In the genomic region with DNA sequence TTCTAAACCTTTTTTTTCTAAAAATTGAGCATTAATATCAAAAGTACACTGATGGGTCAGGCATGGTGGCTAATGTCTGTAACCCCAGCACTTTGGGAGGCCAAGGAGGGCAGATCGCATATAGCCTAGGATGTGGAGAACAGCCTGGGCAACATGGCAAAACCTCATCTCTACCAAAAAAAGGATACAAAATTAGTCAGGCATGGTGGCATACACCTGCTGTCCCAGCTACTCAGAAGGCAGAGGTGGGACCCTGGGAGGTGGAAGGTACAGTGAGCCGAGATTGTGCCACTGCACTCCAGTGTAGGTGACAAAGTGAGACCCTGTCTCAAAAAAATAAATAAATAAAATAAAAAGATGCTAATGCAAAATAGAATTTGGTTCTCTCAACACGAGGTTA, we compare ENCODE assay signal across 29 cellular contexts. TPM values are rescaled to one million over a fixed set of nuclear protein-coding genes. Genes with fewer than 3 reads are reported as not detected.
A peak's percentile ranks its signal among the peaks of the same experiment; 100 is the strongest.
DNase-seq lines count a peak whose midpoint lies in the region; TF ChIP-seq lines count a peak whose summit lies in the region.
"Had no signal": no experiment of that assay in that cellular context is flagged by ENCODE, and none has a peak within 500 bp of the region (broad histone marks: within the 10 kb centered on the region; RNA-seq: fewer than 3 reads in every experiment).

No MANE protein-coding gene starts in this region.

- H3K4me1 ChIP-seq in BLaER1 treated with 17β-estradiol and CSF1 and Interleukin-3, amounts not matched to agents 10 nM and 100 nM: peaks cover 24 to 72% (median 36%) of the 10 kb centered on the region in 10 experiments
- no peaks in the 10 kb centered on the region; a peak in 2 of 4 replicates for H3K4me1 ChIP-seq in SK-N-SH (ENCODE audit: control insufficient read depth in 1 of 2, insufficient read depth in 2 of 2, low read depth in 1 of 2, low read length in 1 of 2)

- no peak overlapping the region for H3K4me3 ChIP-seq in BLaER1 treated with 17β-estradiol and CSF1 and Interleukin-3, amounts not matched to agents 10 nM and 100 nM
- H3K4me3 ChIP-seq in SU-DHL-6 (ENCODE audit: insufficient read depth, low read length, poor library complexity, severe bottlenecking) (no peak overlapping the region), brain microvascular endothelial cell (ENCODE audit: low read depth, low read length) (no peak overlapping the region), SK-N-SH (ENCODE audit: low read depth in 2 of 2, low read length in 1 of 2) (no peak overlapping the region)
- H3K4me3 ChIP-seq: gastroesophageal sphincter, psoas muscle, sigmoid colon, SJCRH30, thyroid gland had no signal

- TF ChIP-seq EP300 in SK-N-SH (IDR thresholded peaks at IDR 0.05; ENCODE audit: borderline replicate concordance in 1 of 2, low read depth in 1 of 2, low read length in 1 of 2): no peak

- H3K9me2 ChIP-seq in SU-DHL-6 (replicated peaks; ENCODE audit: insufficient read depth, low read length) (no peaks in the 10 kb centered on the region), SK-N-SH (no peaks in the 10 kb centered on the region)

- H3K36me3 ChIP-seq in BLaER1 treated with 17β-estradiol and CSF1 and Interleukin-3, amounts not matched to agents 10 nM and 100 nM: peaks cover 12 to 55% (median 32%) of the 10 kb centered on the region in 11 experiments
- H3K36me3 ChIP-seq in SU-DHL-6 (ENCODE audit: low read length) (no peaks in the 10 kb centered on the region), brain microvascular endothelial cell (replicated peaks) (no peaks in the 10 kb centered on the region), SK-N-SH (replicated peaks in 1 of 2; ENCODE audit: control insufficient read depth in 1 of 2, insufficient read depth in 2 of 2, low read length in 1 of 2) (no peaks in the 10 kb centered on the region)
- H3K36me3 ChIP-seq: gastroesophageal sphincter, sigmoid colon, thyroid gland had no signal

- POLR2A ChIA-PET in SK-N-SH (lab: Yijun Ruan, JAX): no interaction called here

- H3K4me2 ChIP-seq in BLaER1 treated with 17β-estradiol and CSF1 and Interleukin-3, amounts not matched to agents 10 nM and 100 nM: peak overlapping the region; percentile 21 to 71 (median 44); a peak in 18 of 22 replicates
- H3K4me2 ChIP-seq in SU-DHL-6 (ENCODE audit: low read depth, low read length, poor library complexity, severe bottlenecking) (peak overlapping the region; percentile 7), SK-N-SH (no peak overlapping the region)

- 77% methylated on average over 3 of the region's 3 CpGs for WGBS in SK-N-SH (ENCODE audit: low lambda C conversion rate)

- H3K4me3 Mint-ChIP-seq in T-helper 2 cell treated with Interferon-gamma antibody and Interleukin-4, amounts not matched to agents 5 μg/mL and 100 μg/mL, for 36 hours: peak overlapping the region; percentile 49
- H3K4me3 Mint-ChIP-seq in immature natural killer cell: peak overlapping the region; percentile 28 to 82 (median 55)
- H3K4me3 Mint-ChIP-seq: H9 had no signal

- peak overlapping the region in 1 of 11 experiments; percentile 11; a peak in 1 of 22 replicates for H3K27ac ChIP-seq in BLaER1 treated with 17β-estradiol and CSF1 and Interleukin-3, amounts not matched to agents 10 nM and 100 nM
- H3K27ac ChIP-seq in SU-DHL-6 (ENCODE audit: low read depth, low read length): no peak overlapping the region
- no peak overlapping the region for H3K27ac ChIP-seq in brain microvascular endothelial cell
- no peak overlapping the region for H3K27ac ChIP-seq in SK-N-SH (ENCODE audit: low read depth in 2 of 2, low read length in 1 of 2)
- H3K27ac ChIP-seq: 22Rv1, gastroesophageal sphincter, psoas muscle, sigmoid colon, SJCRH30 had no signal

- CTCF ChIA-PET in SK-N-SH (lab: Yijun Ruan, JAX): no interaction called here

- H3F3A ChIP-seq in SU-DHL-6 (ENCODE audit: insufficient read depth) (peaks cover 8% of the 10 kb centered on the region), SK-N-SH (replicated peaks; ENCODE audit: insufficient read depth) (no peaks in the 10 kb centered on the region)

- H3K27me3 ChIP-seq in BLaER1 treated with 17β-estradiol and CSF1 and Interleukin-3, amounts not matched to agents 10 nM and 100 nM: no peaks in the 10 kb centered on the region
- H3K27me3 ChIP-seq in SU-DHL-6 (ENCODE audit: low read length) (no peaks in the 10 kb centered on the region), brain microvascular endothelial cell (replicated peaks) (no peaks in the 10 kb centered on the region), SK-N-SH (ENCODE audit: insufficient read depth) (no peaks in the 10 kb centered on the region)
- H3K27me3 ChIP-seq: gastroesophageal sphincter, sigmoid colon, SJCRH30, thyroid gland had no signal

- peaks cover 24% of the 10 kb centered on the region for H3K36me3 Mint-ChIP-seq in T-helper 2 cell treated with Interferon-gamma antibody and Interleukin-4, amounts not matched to agents 5 μg/mL and 100 μg/mL, for 36 hours (ENCODE audit: low read depth)
- no peaks in the 10 kb centered on the region for H3K36me3 Mint-ChIP-seq in immature natural killer cell
- H3K36me3 Mint-ChIP-seq: activated naive CD4-positive, alpha-beta T cell treated with anti-CD3 and anti-CD28 coated beads, Interleukin-2, amount 50 U/mL, for 72 hours had no signal

- no peak for TF ChIP-seq CTCF in SU-DHL-6 (IDR thresholded peaks at IDR 0.05; ENCODE audit: insufficient read depth, low read length, poor library complexity, severe bottlenecking)
- TF ChIP-seq CTCF in brain microvascular endothelial cell (IDR thresholded peaks at IDR 0.05; ENCODE audit: low read depth, low read length, missing control alignments): no peak
- TF ChIP-seq CTCF in SK-N-SH (IDR thresholded peaks at IDR 0.05): no peak

- H3K9me3 ChIP-seq in BLaER1 treated with 17β-estradiol and CSF1 and Interleukin-3, amounts not matched to agents 10 nM and 100 nM (replicated peaks in 1 of 11): peaks cover 0 to 24% (median 13%) of the 10 kb centered on the region in 11 experiments; a peak in 17 of 22 replicates
- H3K9me3 ChIP-seq in SU-DHL-6 (ENCODE audit: insufficient read depth, low read length) (no peaks in the 10 kb centered on the region), SK-N-SH (no peaks in the 10 kb centered on the region)
- H3K9me3 ChIP-seq: gastroesophageal sphincter, psoas muscle, sigmoid colon, SJCRH30, thyroid gland had no signal

- DNase-seq in T-helper 2 cell treated with Interferon-gamma antibody and Interleukin-4, amounts not matched to agents 5 μg/mL and 100 μg/mL, for 36 hours (ENCODE audit: low spot score): no peak
- DNase-seq in T-helper 2 cell (no peak), immature natural killer cell (no peak), brain microvascular endothelial cell (no peak), SK-N-SH (no peak)
- no peak for DNase-seq in effector CD4-positive, alpha-beta T cell
- DNase-seq: activated CD4-positive, alpha-beta T cell treated with anti-CD3 and anti-CD28 coated beads for 1 hour; caudate nucleus; dermis blood vessel endothelial cell; DMS79; GDM1; H9; hypothalamus; mesendoderm; NCI-H1105; NCI-H2029; NCI-H2227 treated with DMSO at 0.1 percent for 48 hours; NCI-H526 treated with DMSO at 0.1 percent for 48 hours; psoas muscle; sigmoid colon; SJCRH30; stimulated activated CD4-positive, alpha-beta T cell treated with anti-CD3 and anti-CD28 coated beads, Interleukin-15, amount 100 ng/mL, for 24 hours; stimulated activated naive CD8-positive, alpha-beta T cell treated with anti-CD3 and anti-CD28 coated beads, Interleukin-15, Interleukin-2, amounts not matched to agents 100 U/mL and 50 U/mL, for 24 hours; thyroid gland had no signal

- H3K9me3 Mint-ChIP-seq in T-helper 2 cell treated with Interferon-gamma antibody and Interleukin-4, amounts not matched to agents 5 μg/mL and 100 μg/mL, for 36 hours: no peaks in the 10 kb centered on the region
- no peaks in the 10 kb centered on the region for H3K9me3 Mint-ChIP-seq in immature natural killer cell
- H3K9me3 Mint-ChIP-seq: activated naive CD4-positive, alpha-beta T cell treated with anti-CD3 and anti-CD28 coated beads, Interleukin-2, amount 50 U/mL, for 72 hours had no signal

- no peaks in the 10 kb centered on the region for H3K27me3 Mint-ChIP-seq in T-helper 2 cell treated with Interferon-gamma antibody and Interleukin-4, amounts not matched to agents 5 μg/mL and 100 μg/mL, for 36 hours (ENCODE audit: low read depth)
- H3K27me3 Mint-ChIP-seq in immature natural killer cell (ENCODE audit: low read depth in 3 of 3): peaks cover 0 to 1% (median 0%) of the 10 kb centered on the region in 3 donors

- peaks cover 79% of the 10 kb centered on the region for H3K4me1 Mint-ChIP-seq in T-helper 2 cell treated with Interferon-gamma antibody and Interleukin-4, amounts not matched to agents 5 μg/mL and 100 μg/mL, for 36 hours (ENCODE audit: low read depth)
- peaks cover 86 to 96% of the 10 kb centered on the region in 2 donors for H3K4me1 Mint-ChIP-seq in immature natural killer cell

- no peak for TF ChIP-seq RAD21 in SK-N-SH (IDR thresholded peaks at IDR 0.05; ENCODE audit: low read length)

- peak overlapping the region in 1 of 11 experiments; percentile 18; a peak in 1 of 22 replicates for H3K9ac ChIP-seq in BLaER1 treated with 17β-estradiol and CSF1 and Interleukin-3, amounts not matched to agents 10 nM and 100 nM
- H3K9ac ChIP-seq in SU-DHL-6 (ENCODE audit: low read length): no peak overlapping the region
- H3K9ac ChIP-seq in SK-N-SH: no peak overlapping the region

- H3K79me2 ChIP-seq in SU-DHL-6 (ENCODE audit: insufficient read depth, low read length) (peaks cover 95% of the 10 kb centered on the region), SK-N-SH (ENCODE audit: insufficient read depth) (peaks cover 18% of the 10 kb centered on the region; the same call in 1 of the 2 replicates)

- peak overlapping the region; percentile 73 for H3K27ac Mint-ChIP-seq in T-helper 2 cell treated with Interferon-gamma antibody and Interleukin-4, amounts not matched to agents 5 μg/mL and 100 μg/mL, for 36 hours
- peak overlapping the region; percentile 77 to 94 (median 84) for H3K27ac Mint-ChIP-seq in immature natural killer cell

- H2AFZ ChIP-seq in SU-DHL-6 (ENCODE audit: low read depth, low read length, severe bottlenecking) (no peak overlapping the region), SK-N-SH (ENCODE audit: low read depth) (no peak overlapping the region)

- peaks cover 18 to 100% (median 82%) of the 10 kb centered on the region in 11 experiments for H4K20me1 ChIP-seq in BLaER1 treated with 17β-estradiol and CSF1 and Interleukin-3, amounts not matched to agents 10 nM and 100 nM
- H4K20me1 ChIP-seq in SU-DHL-6 (ENCODE audit: low read depth, low read length) (peaks cover 15% of the 10 kb centered on the region; the same call in 1 of the 2 replicates), SK-N-SH (ENCODE audit: insufficient read depth) (peaks cover 27% of the 10 kb centered on the region)

- in situ Hi-C loops in brain microvascular endothelial cell (cut with HindIII; ENCODE audit: low pct_ligation_motif_present, low sequenced_read_pairs): no loop called here

TF ChIP-seq in SK-N-SH, 30 proteins besides CTCF, POLR2A, EP300 and RAD21 (continues in another document):
- TF ChIP-seq NFIC (IDR thresholded peaks at IDR 0.05; ENCODE audit: borderline replicate concordance) (no peak), SIN3A (IDR thresholded peaks at IDR 0.05; ENCODE audit: borderline replicate concordance, low read depth, low read length) (no peak), MXI1 (IDR thresholded peaks at IDR 0.05; ENCODE audit: low read depth, low read length) (no peak)

RNA-seq across cellular contexts. Expression of a gene that starts 49.4 kb away (rescaled TPM):
- polyA plus RNA-seq in immature natural killer cell (10 to 100 TPM in 1 of 3 donors, 1 to 10 TPM in 2; 1.2 to 15.8 (median 7.4) TPM), SK-N-SH (2012; rRNA removed) (26.2 and 27.0 TPM in 2 replicates)
- 16.1 and 21.6 TPM in 2 replicates for polyA plus RNA-seq in SK-N-SH (2012; cell fraction: cytosol; rRNA removed)
- polyA plus RNA-seq in SK-N-SH (2012; cell fraction: nucleus; rRNA removed): 28.8 and 31.1 TPM in 2 replicates
